8 cellular contexts compared by ENCODE assay signal in the genomic region with DNA sequence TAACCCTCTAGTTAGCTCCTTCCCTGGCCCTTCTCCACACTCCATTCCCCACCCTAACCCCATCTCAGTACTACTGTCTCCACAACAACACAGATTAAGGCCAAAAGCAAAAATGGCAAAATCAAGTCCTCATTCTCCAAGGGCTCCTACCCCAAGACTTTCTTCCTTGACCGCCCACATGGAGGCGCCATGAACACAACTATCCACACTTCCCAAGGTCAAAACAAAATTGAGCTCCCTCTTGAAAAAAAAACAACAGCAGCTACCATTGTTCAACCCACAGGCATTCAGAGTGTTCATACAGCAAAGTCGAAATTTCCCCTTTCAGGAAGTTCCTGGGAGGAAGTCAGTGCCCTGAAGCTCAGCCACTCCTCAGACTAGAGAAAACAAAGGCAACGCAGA. TPM values are rescaled to one million over a fixed set of nuclear protein-coding genes. Genes with fewer than 3 reads are reported as not detected.
A peak's percentile ranks its signal among the peaks of the same experiment; 100 is the strongest.
DNase-seq lines count a peak whose midpoint lies in the region; ATAC-seq, FAIRE-seq and TF ChIP-seq lines count a peak whose summit lies in the region.

No MANE protein-coding gene starts in this region.

- H3K36me3 ChIP-seq in right atrium auricular region, result no peaks in the 10 kb centered on the region

- no peak for TF ChIP-seq POLR2A in H54 (IDR thresholded peaks at IDR 0.05; ENCODE audit: low read depth, low read length)

- peaks cover 0 to 44% of the 10 kb centered on the region in 2 donors for H3K4me1 ChIP-seq in right atrium auricular region

- no peaks in the 10 kb centered on the region for H3K27me3 ChIP-seq in right atrium auricular region

- H3K27ac ChIP-seq in angular gyrus (ENCODE audit: low read depth, low read length), result peak overlapping the region; percentile 31
- H3K27ac ChIP-seq in right atrium auricular region, result peak overlapping the region; percentile 26 to 37

- FAIRE-seq in H54 (lab: Jason Lieb, UNC), result peak; percentile 98

- H3K9me3 ChIP-seq in right atrium auricular region, result no peaks in the 10 kb centered on the region

- no peak for ATAC-seq in HG03039 (IDR thresholded peaks at IDR 0.05; ENCODE audit: unreplicated experiment)

- H3K4me3 ChIP-seq in AG09309 (ENCODE audit: control insufficient read depth, low read depth, low read length), result no peak overlapping the region
- no peak overlapping the region for H3K4me3 ChIP-seq in right atrium auricular region
- no peak overlapping the region for H3K4me3 ChIP-seq in retinal pigment epithelial cell (ENCODE audit: low read length)

- peak; percentile 61 for DNase-seq in AG09309 (ENCODE audit: low read depth)
- DNase-seq in H54 (ENCODE audit: insufficient read length, low spot score), result peak; percentile 61
- peak; percentile 17 for DNase-seq in SK-N-DZ (ENCODE audit: low spot score)
- DNase-seq in right atrium auricular region (ENCODE audit: low spot score), result peak; percentile 78
- no peak for DNase-seq in retinal pigment epithelial cell (ENCODE audit: low read depth)
- no peak for DNase-seq in NCI-H1105 treated with DMSO at 0.1 percent for 48 hours (lab: John Stamatoyannopoulos, UW)

- TF ChIP-seq CTCF in AG09309 (IDR thresholded peaks at IDR 0.05; ENCODE audit: control insufficient read depth, insufficient read depth, low read depth, low read length, missing control alignments) (peak; percentile 66), right atrium auricular region (IDR thresholded peaks at IDR 0.05) (peak in 1 of 2 donors; percentile 67), retinal pigment epithelial cell (conservative IDR thresholded peaks at IDR 0.05; ENCODE audit: low read depth, low read length) (peak; percentile 48)

RNA-seq across cellular contexts. Expression of a gene that starts 54.4 kb away (rescaled TPM):
- polyA plus RNA-seq in SK-N-DZ (2014; cell fraction: cytosol; rRNA removed), result 24.8 and 25.8 TPM in 2 replicates
- 11.6 and 14.4 TPM in 2 replicates for polyA plus RNA-seq in SK-N-DZ (2014; cell fraction: nucleus; rRNA removed)
- 10 to 100 TPM; 13.4 to 17.8 TPM for total RNA-seq in right atrium auricular region

Comparison
In these comparisons a context has a peak if more than half of its experiments do, and no peak if none do; other contexts are left out.
1. DNase-seq: peak in AG09309 (single experiment), H54 (single experiment), SK-N-DZ (single experiment) and right atrium auricular region (single experiment); none in retinal pigment epithelial cell (single experiment) and NCI-H1105 treated with DMSO at 0.1 percent for 48 hours (single experiment).